In genomic region chr12:71663561-71664410, GRCh38 we compare ENCODE assay signal across 8 cellular contexts. TPM values are rescaled to one million over a fixed set of nuclear protein-coding genes. Genes with fewer than 3 reads are reported as not detected.
DNase-seq lines count a peak whose midpoint lies in the region; TF ChIP-seq lines count a peak whose summit lies in the region.

THAP2 (plus strand) TSS chr12:71664301; CDS start chr12:71664510, 209 bp downstream.
A gene with protein sequence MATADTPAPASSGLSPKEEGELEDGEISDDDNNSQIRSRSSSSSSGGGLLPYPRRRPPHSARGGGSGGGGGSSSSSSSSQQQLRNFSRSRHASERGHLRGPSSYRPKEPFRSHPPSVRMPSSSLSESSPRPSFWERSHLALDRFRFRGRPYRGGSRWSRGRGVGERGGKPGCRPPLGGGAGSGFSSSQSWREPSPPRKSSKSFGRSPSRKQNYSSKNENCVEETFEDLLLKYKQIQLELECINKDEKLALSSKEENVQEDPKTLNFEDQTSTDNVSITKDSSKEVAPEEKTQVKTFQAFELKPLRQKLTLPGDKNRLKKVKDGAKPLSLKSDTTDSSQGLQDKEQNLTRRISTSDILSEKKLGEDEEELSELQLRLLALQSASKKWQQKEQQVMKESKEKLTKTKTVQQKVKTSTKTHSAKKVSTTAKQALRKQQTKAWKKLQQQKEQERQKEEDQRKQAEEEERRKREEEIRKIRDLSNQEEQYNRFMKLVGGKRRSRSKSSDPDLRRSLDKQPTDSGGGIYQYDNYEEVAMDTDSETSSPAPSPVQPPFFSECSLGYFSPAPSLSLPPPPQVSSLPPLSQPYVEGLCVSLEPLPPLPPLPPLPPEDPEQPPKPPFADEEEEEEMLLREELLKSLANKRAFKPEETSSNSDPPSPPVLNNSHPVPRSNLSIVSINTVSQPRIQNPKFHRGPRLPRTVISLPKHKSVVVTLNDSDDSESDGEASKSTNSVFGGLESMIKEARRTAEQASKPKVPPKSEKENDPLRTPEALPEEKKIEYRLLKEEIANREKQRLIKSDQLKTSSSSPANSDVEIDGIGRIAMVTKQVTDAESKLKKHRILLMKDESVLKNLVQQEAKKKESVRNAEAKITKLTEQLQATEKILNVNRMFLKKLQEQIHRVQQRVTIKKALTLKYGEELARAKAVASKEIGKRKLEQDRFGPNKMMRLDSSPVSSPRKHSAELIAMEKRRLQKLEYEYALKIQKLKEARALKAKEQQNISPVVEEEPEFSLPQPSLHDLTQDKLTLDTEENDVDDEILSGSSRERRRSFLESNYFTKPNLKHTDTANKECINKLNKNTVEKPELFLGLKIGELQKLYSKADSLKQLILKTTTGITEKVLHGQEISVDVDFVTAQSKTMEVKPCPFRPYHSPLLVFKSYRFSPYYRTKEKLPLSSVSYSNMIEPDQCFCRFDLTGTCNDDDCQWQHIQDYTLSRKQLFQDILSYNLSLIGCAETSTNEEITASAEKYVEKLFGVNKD (N-terminal part only) (minus strand): TSS chr12:71663848. CDS start chr12:71663610, 238 bp downstream.

- H3K9me3 Mint-ChIP-seq in nephron = no peaks in the 10 kb centered on the region
- H3K9me3 Mint-ChIP-seq in stimulated activated naive CD8-positive, alpha-beta T cell treated with anti-CD3 and anti-CD28 coated beads, Interleukin-15, Interleukin-2, amounts not matched to agents 100 ng/mL and 50 ng/mL, for 24 hours = no peaks in the 10 kb centered on the region

- H3K36me3 Mint-ChIP-seq in nephron (ENCODE audit: low read depth) = peaks cover 27% of the 10 kb centered on the region
- peaks cover 40% of the 10 kb centered on the region for H3K36me3 Mint-ChIP-seq in stimulated activated naive CD8-positive, alpha-beta T cell treated with anti-CD3 and anti-CD28 coated beads, Interleukin-15, Interleukin-2, amounts not matched to agents 100 ng/mL and 50 ng/mL, for 24 hours (ENCODE audit: low read depth)

- H3K27me3 Mint-ChIP-seq in nephron (ENCODE audit: low read depth) = no peaks in the 10 kb centered on the region
- no peaks in the 10 kb centered on the region for H3K27me3 Mint-ChIP-seq in stimulated activated naive CD8-positive, alpha-beta T cell treated with anti-CD3 and anti-CD28 coated beads, Interleukin-15, Interleukin-2, amounts not matched to agents 100 ng/mL and 50 ng/mL, for 24 hours

- peak; percentile 100 for DNase-seq in ELR (ENCODE audit: low read depth)
- peak; percentile 100 for DNase-seq in H4 (ENCODE audit: low spot score)
- DNase-seq in LNCaP clone FGC (ENCODE audit: low read depth) = peak; percentile 99
- peak; percentile 93 for DNase-seq in RWPE1 (ENCODE audit: low spot score)
- peak; percentile 83 for DNase-seq in activated effector memory CD4-positive, alpha-beta T cell treated with Interleukin-2 at 50 U/mL for 16 hours
- peak; percentile 100 for DNase-seq in fibroblast of the aortic adventitia (ENCODE audit: low read depth)

- POLR2A ChIA-PET in RWPE1 (lab: Yijun Ruan, JAX; ENCODE audit: low non-redundant PET) = interaction anchor here (0.6 to 1.8 kb wide), 4 partner anchors 21 to 91 kb away, joined by 3 to 19 read pairs (median 4); partner anchors contain the start of gene TMEM19

- H3K27ac ChIP-seq in RWPE1 = peak within 1 kb of the TSS; percentile 97

- TF ChIP-seq CTCF in LNCaP clone FGC (IDR thresholded peaks at IDR 0.05; ENCODE audit: control insufficient read depth, extremely low read depth, insufficient read depth) (peak; percentile 38), RWPE1 (conservative IDR thresholded peaks at IDR 0.05; ENCODE audit: low read depth) (no peak; the same call in 1 of the 2 replicates), fibroblast of the aortic adventitia (IDR thresholded peaks at IDR 0.05; ENCODE audit: insufficient read depth, low read length) (peak; percentile 37), nephron (IDR thresholded peaks at IDR 0.05; ENCODE audit: unreplicated experiment in 3 of 3) (peak in 2 of 3 experiments; percentile 16 to 18)

- peak within 1 kb of the TSS; percentile 94 to 98 (median 98) for H3K4me3 Mint-ChIP-seq in nephron
- peak within 1 kb of the TSS; percentile 97 for H3K4me3 Mint-ChIP-seq in stimulated activated naive CD8-positive, alpha-beta T cell treated with anti-CD3 and anti-CD28 coated beads, Interleukin-15, Interleukin-2, amounts not matched to agents 100 ng/mL and 50 ng/mL, for 24 hours

- CTCF ChIA-PET in RWPE1 (lab: Yijun Ruan, JAX) = interaction anchor here (0.6 to 2.9 kb wide), 3 partner anchors 23 to 229 kb away, joined by 4 to 15 read pairs (median 4); no protein-coding TSS in a partner anchor

- H3K27ac Mint-ChIP-seq in nephron = peak within 1 kb of the TSS; percentile 96 to 99 (median 99)
- peak within 1 kb of the TSS; percentile 99 for H3K27ac Mint-ChIP-seq in stimulated activated naive CD8-positive, alpha-beta T cell treated with anti-CD3 and anti-CD28 coated beads, Interleukin-15, Interleukin-2, amounts not matched to agents 100 ng/mL and 50 ng/mL, for 24 hours

- H3K4me3 ChIP-seq in LNCaP clone FGC (ENCODE audit: low read depth, low read length) (peak within 1 kb of the TSS; percentile 96), fibroblast of the aortic adventitia (ENCODE audit: low read depth, low read length) (peak within 1 kb of the TSS; percentile 91)

- peaks cover 24% of the 10 kb centered on the region for H3K4me1 Mint-ChIP-seq in nephron
- H3K4me1 Mint-ChIP-seq in stimulated activated naive CD8-positive, alpha-beta T cell treated with anti-CD3 and anti-CD28 coated beads, Interleukin-15, Interleukin-2, amounts not matched to agents 100 ng/mL and 50 ng/mL, for 24 hours (ENCODE audit: low read depth) = peaks cover 44% of the 10 kb centered on the region

RNA-seq across cellular contexts. Expression of gene THAP2, which starts in this region (rescaled TPM):
- 3.1 and 5.6 TPM in 2 replicates for total RNA-seq in H4 (2014; rRNA removed; shearing (Covaris generic))
- 3.8 and 4.9 TPM in 2 replicates for total RNA-seq in fibroblast of the aortic adventitia (ENCODE audit: low replicate concordance)

RNA-seq across cellular contexts. Expression of the second gene that starts in this region (rescaled TPM):
- total RNA-seq in H4 (2014; rRNA removed; shearing (Covaris generic)) = 4.4 and 5.5 TPM in 2 replicates
- 54.1 and 68.1 TPM in 2 replicates for total RNA-seq in fibroblast of the aortic adventitia (ENCODE audit: low replicate concordance)

Comparison
In these comparisons a context has a peak if more than half of its experiments do, and no peak if none do; other contexts are left out.
1. Peak in every context shown above with its lines: DNase-seq, H3K4me3 ChIP-seq and H3K27ac ChIP-seq.